In genomic region chr4:107034091-107034698, GRCh38 we compare ENCODE assay signal across 8 cellular contexts. TPM values are rescaled to one million over a fixed set of nuclear protein-coding genes. Genes with fewer than 3 reads are reported as not detected.
A peak's percentile ranks its signal among the peaks of the same experiment; 100 is the strongest.
DNase-seq lines count a peak whose midpoint lies in the region; TF ChIP-seq lines count a peak whose summit lies in the region.

No MANE protein-coding gene starts in this region.

- H3K4me3 Mint-ChIP-seq in activated naive CD8-positive, alpha-beta T cell, result peak overlapping the region; percentile 2
- no peak overlapping the region for H3K4me3 Mint-ChIP-seq in activated naive CD8-positive, alpha-beta T cell treated with anti-CD3 and anti-CD28 coated beads for 36 hours
- peak overlapping the region; percentile 80 for H3K4me3 Mint-ChIP-seq in T-helper 2 cell treated with Interferon-gamma antibody and Interleukin-4, amounts not matched to agents 5 μg/mL and 100 μg/mL, for 36 hours

- TF ChIP-seq CTCF in foreskin fibroblast (IDR thresholded peaks at IDR 0.05; ENCODE audit: low read depth, low read length) (peak; percentile 24), osteoblast (IDR thresholded peaks at IDR 0.05; ENCODE audit: extremely low read depth, low read depth, low read length) (no peak)

- no peaks in the 10 kb centered on the region for H3K79me2 ChIP-seq in osteoblast (ENCODE audit: insufficient read depth, low read length)

- H3K27ac ChIP-seq in osteoblast (ENCODE audit: low read depth, low read length), result no peak overlapping the region

- H3K4me1 ChIP-seq in osteoblast (ENCODE audit: insufficient read depth, low read length), result peaks cover 18% of the 10 kb centered on the region

- H3K36me3 Mint-ChIP-seq in activated naive CD8-positive, alpha-beta T cell, result no peaks in the 10 kb centered on the region
- H3K36me3 Mint-ChIP-seq in activated naive CD8-positive, alpha-beta T cell treated with anti-CD3 and anti-CD28 coated beads for 36 hours, result peaks cover 2% of the 10 kb centered on the region
- no peaks in the 10 kb centered on the region for H3K36me3 Mint-ChIP-seq in T-helper 2 cell treated with Interferon-gamma antibody and Interleukin-4, amounts not matched to agents 5 μg/mL and 100 μg/mL, for 36 hours (ENCODE audit: low read depth)

- H3K9me3 Mint-ChIP-seq in activated naive CD8-positive, alpha-beta T cell (ENCODE audit: low read depth), result no peaks in the 10 kb centered on the region
- no peaks in the 10 kb centered on the region for H3K9me3 Mint-ChIP-seq in activated naive CD8-positive, alpha-beta T cell treated with anti-CD3 and anti-CD28 coated beads for 36 hours
- H3K9me3 Mint-ChIP-seq in T-helper 2 cell treated with Interferon-gamma antibody and Interleukin-4, amounts not matched to agents 5 μg/mL and 100 μg/mL, for 36 hours, result no peaks in the 10 kb centered on the region

- no peak overlapping the region for H3K27ac Mint-ChIP-seq in activated naive CD8-positive, alpha-beta T cell
- H3K27ac Mint-ChIP-seq in activated naive CD8-positive, alpha-beta T cell treated with anti-CD3 and anti-CD28 coated beads for 36 hours, result no peak overlapping the region
- H3K27ac Mint-ChIP-seq in T-helper 2 cell treated with Interferon-gamma antibody and Interleukin-4, amounts not matched to agents 5 μg/mL and 100 μg/mL, for 36 hours, result no peak overlapping the region

- no peaks in the 10 kb centered on the region for H3K9me3 ChIP-seq in osteoblast (ENCODE audit: low read depth, low read length)

- H3K36me3 ChIP-seq in osteoblast (ENCODE audit: insufficient read depth, low read length), result no peaks in the 10 kb centered on the region

- H4K20me1 ChIP-seq in osteoblast (ENCODE audit: insufficient read depth, low read length), result no peaks in the 10 kb centered on the region

- DNase-seq in activated naive CD8-positive, alpha-beta T cell treated with anti-CD3 and anti-CD28 coated beads for 36 hours, result no peak
- no peak for DNase-seq in T-helper 2 cell treated with Interferon-gamma antibody and Interleukin-4, amounts not matched to agents 5 μg/mL and 100 μg/mL, for 36 hours (ENCODE audit: low spot score)
- DNase-seq in foreskin fibroblast, result peak; percentile 52 to 82
- peak; percentile 48 for DNase-seq in osteoblast (ENCODE audit: insufficient read length, low spot score, missing footprints)
- DNase-seq in stimulated activated naive CD4-positive, alpha-beta T cell treated with Interleukin-2 at 50 U/mL for 16 hours (lab: John Stamatoyannopoulos, UW), result no peak
- DNase-seq in stimulated activated CD4-positive, alpha-beta T cell treated with anti-CD3 and anti-CD28 coated beads, Interleukin-4, amount 100 ng/mL, for 4 hours, result no peak
- DNase-seq in RKO (ENCODE audit: low spot score), result no peak

- peaks cover 46% of the 10 kb centered on the region for H3K27me3 ChIP-seq in osteoblast (ENCODE audit: insufficient read depth, low read length)

- H2AFZ ChIP-seq in osteoblast (ENCODE audit: low read length), result no peak overlapping the region

- peaks cover 20% of the 10 kb centered on the region for H3K4me1 Mint-ChIP-seq in activated naive CD8-positive, alpha-beta T cell (ENCODE audit: low read depth)
- H3K4me1 Mint-ChIP-seq in activated naive CD8-positive, alpha-beta T cell treated with anti-CD3 and anti-CD28 coated beads for 36 hours, result peaks cover 28% of the 10 kb centered on the region
- H3K4me1 Mint-ChIP-seq in T-helper 2 cell treated with Interferon-gamma antibody and Interleukin-4, amounts not matched to agents 5 μg/mL and 100 μg/mL, for 36 hours (ENCODE audit: low read depth), result peaks cover 27% of the 10 kb centered on the region

- H3K27me3 Mint-ChIP-seq in activated naive CD8-positive, alpha-beta T cell, result peaks cover 34% of the 10 kb centered on the region
- peaks cover 64% of the 10 kb centered on the region for H3K27me3 Mint-ChIP-seq in activated naive CD8-positive, alpha-beta T cell treated with anti-CD3 and anti-CD28 coated beads for 36 hours
- peaks cover 66% of the 10 kb centered on the region for H3K27me3 Mint-ChIP-seq in T-helper 2 cell treated with Interferon-gamma antibody and Interleukin-4, amounts not matched to agents 5 μg/mL and 100 μg/mL, for 36 hours (ENCODE audit: low read depth)

- peak overlapping the region; percentile 32 to 67 for H3K4me3 ChIP-seq in foreskin fibroblast (ENCODE audit: low read depth in 1 of 2, low read length in 2 of 2)
- H3K4me3 ChIP-seq in osteoblast (ENCODE audit: insufficient read depth, low read length), result peak overlapping the region; percentile 32

- peak overlapping the region; percentile 70 for H3K4me2 ChIP-seq in osteoblast (ENCODE audit: insufficient read depth, low read length)

RNA-seq across cellular contexts. Expression of gene DKK2, which starts 1.9 kb away (rescaled TPM):
- total RNA-seq in activated naive CD8-positive, alpha-beta T cell treated with anti-CD3 and anti-CD28 coated beads for 36 hours, result not detected
- total RNA-seq in osteoblast, result under 0.01 TPM in 1 of 2 replicates, not detected in the other

Comparison
In these comparisons a context has a peak if more than half of its experiments do, and no peak if none do; other contexts are left out.
1. DNase-seq: peak in foreskin fibroblast (2 of 2) and osteoblast (single experiment); none in activated naive CD8-positive, alpha-beta T cell treated with anti-CD3 and anti-CD28 coated beads for 36 hours (single experiment), T-helper 2 cell treated with Interferon-gamma antibody and Interleukin-4, amounts not matched to agents 5 μg/mL and 100 μg/mL, for 36 hours (single experiment), stimulated activated naive CD4-positive, alpha-beta T cell treated with Interleukin-2 at 50 U/mL for 16 hours (single experiment), stimulated activated CD4-positive, alpha-beta T cell treated with anti-CD3 and anti-CD28 coated beads, Interleukin-4, amount 100 ng/mL, for 4 hours (0 of 2) and RKO (single experiment).